Comparison of ENCODE assay signal across 26 cellular contexts in the genomic region with DNA sequence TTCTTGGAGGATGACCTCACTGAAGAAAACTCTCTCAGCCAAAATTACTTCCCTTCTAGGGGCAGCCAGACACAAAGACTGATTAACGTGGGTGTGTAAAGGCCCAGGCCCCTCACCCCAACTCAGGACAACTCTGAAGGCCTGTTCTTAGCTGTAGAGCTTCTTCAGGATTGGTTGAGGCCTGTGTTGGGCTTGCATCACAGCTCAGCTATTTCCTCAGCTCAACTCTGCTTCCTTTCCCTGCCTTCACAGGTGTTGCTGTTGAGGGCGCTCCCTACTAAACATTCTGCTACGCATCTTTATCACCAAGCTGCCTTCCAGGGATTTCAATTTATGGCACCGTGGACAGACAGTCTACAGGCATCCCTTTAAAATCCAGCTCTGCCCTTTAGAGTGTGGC. TPM values are rescaled to one million over a fixed set of nuclear protein-coding genes. Genes with fewer than 3 reads are reported as not detected.
DNase-seq lines count a peak whose midpoint lies in the region; ATAC-seq, FAIRE-seq and TF ChIP-seq lines count a peak whose summit lies in the region.
"Had no signal": no experiment of that assay in that cellular context is flagged by ENCODE, and none has a peak within 500 bp of the region (broad histone marks: within the 10 kb centered on the region; RNA-seq: fewer than 3 reads in every experiment).

No MANE protein-coding gene starts in this region.

- H3K9me3 Mint-ChIP-seq in GM23338 = peaks cover 30% of the 10 kb centered on the region
- peaks cover 12% of the 10 kb centered on the region for H3K9me3 Mint-ChIP-seq in astrocyte (ENCODE audit: unreplicated experiment)

- no peak overlapping the region for H3K4me2 ChIP-seq in GM23338
- no peak overlapping the region for H3K4me2 ChIP-seq in astrocyte (ENCODE audit: low read length)
- no peak overlapping the region for H3K4me2 ChIP-seq in smooth muscle cell

- H3F3A ChIP-seq in GM23338 (replicated peaks; ENCODE audit: low read depth) (no peaks in the 10 kb centered on the region), smooth muscle cell (ENCODE audit: low read depth) (no peaks in the 10 kb centered on the region)

- H3K4me1 ChIP-seq in GM23338 (ENCODE audit: insufficient read depth) (no peaks in the 10 kb centered on the region), astrocyte (ENCODE audit: insufficient read depth, low read length) (no peaks in the 10 kb centered on the region), smooth muscle cell (ENCODE audit: low read depth) (no peaks in the 10 kb centered on the region), aorta (ENCODE audit: control insufficient read depth in 1 of 2, insufficient read depth in 2 of 2, low read length in 2 of 2) (no peaks in the 10 kb centered on the region)

- no peak; a peak in 1 of 4 replicates for TF ChIP-seq CTCF in GM23338 (conservative IDR thresholded peaks at IDR 0.05; ENCODE audit: low read depth in 2 of 2)
- TF ChIP-seq CTCF in astrocyte (IDR thresholded peaks at IDR 0.05; ENCODE audit: insufficient read depth, low read depth, low read length) = no peak
- no peak for TF ChIP-seq CTCF in smooth muscle cell (IDR thresholded peaks at IDR 0.05; ENCODE audit: borderline replicate concordance, insufficient read depth, poor library complexity, severe bottlenecking)

- H3K79me2 ChIP-seq in GM23338 (replicated peaks; ENCODE audit: insufficient read depth) = no peaks in the 10 kb centered on the region
- H3K79me2 ChIP-seq in astrocyte (ENCODE audit: insufficient read depth, low read length) = no peaks in the 10 kb centered on the region
- H3K79me2 ChIP-seq in smooth muscle cell (ENCODE audit: low read depth) = no peaks in the 10 kb centered on the region

- H3K9ac ChIP-seq in astrocyte (ENCODE audit: low read length) (no peak overlapping the region), smooth muscle cell (ENCODE audit: low read depth) (no peak overlapping the region)

- H3K27ac ChIP-seq in GM23338 (ENCODE audit: low read depth) (no peak overlapping the region), astrocyte (ENCODE audit: low read depth, low read length) (no peak overlapping the region), smooth muscle cell (ENCODE audit: low read depth) (no peak overlapping the region), aorta (ENCODE audit: low read depth in 1 of 2, low read length in 2 of 2) (no peak overlapping the region)
- H3K27ac ChIP-seq: epithelial cell of prostate, heart right ventricle, upper lobe of left lung had no signal

- no peak overlapping the region for H3K27ac Mint-ChIP-seq in GM23338
- peak overlapping the region; percentile 92 for H3K27ac Mint-ChIP-seq in astrocyte (ENCODE audit: unreplicated experiment)
- H3K27ac Mint-ChIP-seq: activated naive CD8-positive, alpha-beta T cell treated with anti-CD3 and anti-CD28 coated beads for 36 hours; T-helper 2 cell treated with Interferon-gamma antibody and Interleukin-4, amounts not matched to agents 5 μg/mL and 100 μg/mL, for 36 hours had no signal

- peaks cover 7% of the 10 kb centered on the region for H3K27me3 Mint-ChIP-seq in GM23338 (ENCODE audit: insufficient read depth, low read depth, poor library complexity)
- no peaks in the 10 kb centered on the region for H3K27me3 Mint-ChIP-seq in astrocyte (ENCODE audit: low read depth, unreplicated experiment)
- H3K27me3 Mint-ChIP-seq: activated naive CD8-positive, alpha-beta T cell treated with anti-CD3 and anti-CD28 coated beads for 36 hours had no signal

- peaks cover 3% of the 10 kb centered on the region; the same call in 2 of the 3 replicates for H3K4me1 Mint-ChIP-seq in GM23338
- H3K4me1 Mint-ChIP-seq in astrocyte (ENCODE audit: low read depth, unreplicated experiment) = peaks cover 41% of the 10 kb centered on the region

- FAIRE-seq in astrocyte (lab: Jason Lieb, UNC) = no peak
- FAIRE-seq: GM12878 had no signal

- no peaks in the 10 kb centered on the region for H3K9me3 ChIP-seq in astrocyte (ENCODE audit: insufficient read depth, low read depth, low read length)
- peaks cover 4% of the 10 kb centered on the region for H3K9me3 ChIP-seq in smooth muscle cell (replicated peaks; ENCODE audit: low read depth)
- H3K9me3 ChIP-seq in aorta (ENCODE audit: control insufficient read depth, low read length) = no peaks in the 10 kb centered on the region

- no peak overlapping the region for H3K4me3 ChIP-seq in GM23338
- no peak overlapping the region for H3K4me3 ChIP-seq in astrocyte (ENCODE audit: insufficient read depth, low read depth, low read length)
- no peak overlapping the region for H3K4me3 ChIP-seq in smooth muscle cell
- H3K4me3 ChIP-seq in aorta (ENCODE audit: low read length in 2 of 2) = no peak overlapping the region
- H3K4me3 ChIP-seq: GM12878, HAP-1, heart right ventricle, upper lobe of left lung had no signal

- H2AFZ ChIP-seq in GM23338 (0 out of 2 replicates have a peak overlapping the region, but pooled peaks have one; percentile 32), astrocyte (ENCODE audit: low read depth, low read length) (peak overlapping the region; percentile 0), smooth muscle cell (ENCODE audit: low read depth) (peak overlapping the region; percentile 45)

- ATAC-seq in GM23338 = no peak
- no peak for ATAC-seq in aorta (ENCODE audit: low FRiP score)
- ATAC-seq: GM12878, heart right ventricle, left lobe of liver, SK-N-SH treated with all-trans-retinoic acid at 6 μM for 48 hours had no signal

- peaks cover 11% of the 10 kb centered on the region for H3K36me3 Mint-ChIP-seq in GM23338 (ENCODE audit: low read depth)
- H3K36me3 Mint-ChIP-seq in astrocyte (ENCODE audit: low read depth, unreplicated experiment) = no peaks in the 10 kb centered on the region

- 36% methylated on average over 4 of the region's 4 CpGs for WGBS in smooth muscle cell (ENCODE audit: low lambda C conversion rate)
- WGBS in aorta, 2 donors = 80 to 82% methylated on average over 4 of the region's 4 CpGs

- intact Hi-C loops in aorta (cut with DNase I) = no loop called here

- H3K27me3 ChIP-seq in GM23338 (ENCODE audit: insufficient read depth) (peaks cover 5% of the 10 kb centered on the region; the same call in 1 of the 2 replicates), astrocyte (ENCODE audit: insufficient read depth, low read length) (no peaks in the 10 kb centered on the region), smooth muscle cell (ENCODE audit: low read depth) (no peaks in the 10 kb centered on the region), aorta (ENCODE audit: control insufficient read depth in 1 of 2, insufficient read depth in 2 of 2, low read length in 1 of 2) (no peaks in the 10 kb centered on the region)
- H3K27me3 ChIP-seq: heart right ventricle, upper lobe of left lung had no signal

- H3K36me3 ChIP-seq in GM23338 (ENCODE audit: insufficient read depth) (no peaks in the 10 kb centered on the region), astrocyte (ENCODE audit: insufficient read depth, low read length) (no peaks in the 10 kb centered on the region), smooth muscle cell (ENCODE audit: low read depth) (no peaks in the 10 kb centered on the region), aorta (ENCODE audit: control insufficient read depth in 1 of 2, insufficient read depth in 2 of 2, low read length in 1 of 2) (no peaks in the 10 kb centered on the region)
- H3K36me3 ChIP-seq: HAP-1, heart right ventricle, upper lobe of left lung had no signal

- no peak overlapping the region for H3K4me3 Mint-ChIP-seq in GM23338
- no peak overlapping the region for H3K4me3 Mint-ChIP-seq in astrocyte (ENCODE audit: unreplicated experiment)
- H3K4me3 Mint-ChIP-seq: activated naive CD8-positive, alpha-beta T cell treated with anti-CD3 and anti-CD28 coated beads for 36 hours; central memory CD8-positive, alpha-beta T cell; T-helper 2 cell treated with Interferon-gamma antibody and Interleukin-4, amounts not matched to agents 5 μg/mL and 100 μg/mL, for 36 hours had no signal

- peak; percentile 26 for DNase-seq in GM23338 (ENCODE audit: low spot score)
- DNase-seq in astrocyte (ENCODE audit: low read depth) = no peak
- DNase-seq in kidney tubule cell (ENCODE audit: low spot score) = peak; percentile 73
- no peak for DNase-seq in smooth muscle cell (lab: John Stamatoyannopoulos, UW; ENCODE audit: unreplicated experiment)
- DNase-seq in aorta = no peak
- DNase-seq in stimulated activated CD4-positive, alpha-beta T cell treated with anti-CD3 and anti-CD28 coated beads, Interleukin-1b, Interleukin-23, amount 100 ng/mL, for 48 hours = no peak
- DNase-seq in SKM-1 treated with dmso at 0.1 percent for 144 hours (lab: John Stamatoyannopoulos, UW; ENCODE audit: unreplicated experiment) = no peak
- DNase-seq: ACHN; activated naive CD8-positive, alpha-beta T cell treated with anti-CD3 and anti-CD28 coated beads for 36 hours; Caco-2; DMS79; heart right ventricle; IMR-90; NCI-H1105; NCI-H2029; NCI-H2227 treated with DMSO at 0.1 percent for 48 hours; NCI-H748 treated with DMSO at 0.1 percent for 48 hours; upper lobe of left lung had no signal

- H4K20me1 ChIP-seq in GM23338 (replicated peaks; ENCODE audit: insufficient read depth) = no peaks in the 10 kb centered on the region
- no peaks in the 10 kb centered on the region for H4K20me1 ChIP-seq in astrocyte (ENCODE audit: insufficient read depth, low read length)
- H4K20me1 ChIP-seq in smooth muscle cell (ENCODE audit: low read depth) = no peaks in the 10 kb centered on the region

- H3K9me2 ChIP-seq in GM23338 (ENCODE audit: insufficient read depth) = no peaks in the 10 kb centered on the region; the same call in 1 of the 2 replicates

TF ChIP-seq in GM23338, 12 proteins besides CTCF, POLR2A, EP300 and RAD21:
- TF ChIP-seq NANOG (IDR thresholded peaks at IDR 0.05; ENCODE audit: borderline replicate concordance) (no peak), EZH2 (IDR thresholded peaks at IDR 0.05; ENCODE audit: low read depth, unreplicated experiment) (no peak)

RNA-seq across cellular contexts. Expression of a gene that starts 36.8 kb away (rescaled TPM):
- total RNA-seq in GM23338 (2014; rRNA removed; shearing (Covaris generic)) = not detected in 2 replicates
- polyA plus RNA-seq in GM23338 (2016; fragmentation: Nextera tagmentation; extraction: Ambion mirVana) = not detected in 2 replicates
- 0.34 and 0.38 TPM in 2 replicates for total RNA-seq in astrocyte
- total RNA-seq in smooth muscle cell = 0.09 and 0.13 TPM in 2 replicates
- polyA plus RNA-seq in smooth muscle cell = 0.26 and 0.58 TPM in 2 replicates
- not detected for total RNA-seq in aorta
- under 1 TPM in 1 of 2 donors, not detected in 1; 0.25 TPM for polyA plus RNA-seq in aorta
- total RNA-seq: IMR-90, posterior vena cava had no signal
- polyA plus RNA-seq: heart right ventricle, IMR-90 had no signal

Comparison
In these comparisons a context has a peak if more than half of its experiments do, and no peak if none do; other contexts are left out.
1. DNase-seq: peak in GM23338 (single experiment) and kidney tubule cell (single experiment); none in astrocyte (single experiment), smooth muscle cell (single experiment), aorta (0 of 2), stimulated activated CD4-positive, alpha-beta T cell treated with anti-CD3 and anti-CD28 coated beads, Interleukin-1b, Interleukin-23, amount 100 ng/mL, for 48 hours (single experiment) and SKM-1 treated with dmso at 0.1 percent for 144 hours (single experiment).
2. Peak in every context shown above with its lines, with median percentiles within 50 percentile points of each other: H2AFZ ChIP-seq.